Comparison of ENCODE assay signal across 8 cellular contexts in the genomic region with DNA sequence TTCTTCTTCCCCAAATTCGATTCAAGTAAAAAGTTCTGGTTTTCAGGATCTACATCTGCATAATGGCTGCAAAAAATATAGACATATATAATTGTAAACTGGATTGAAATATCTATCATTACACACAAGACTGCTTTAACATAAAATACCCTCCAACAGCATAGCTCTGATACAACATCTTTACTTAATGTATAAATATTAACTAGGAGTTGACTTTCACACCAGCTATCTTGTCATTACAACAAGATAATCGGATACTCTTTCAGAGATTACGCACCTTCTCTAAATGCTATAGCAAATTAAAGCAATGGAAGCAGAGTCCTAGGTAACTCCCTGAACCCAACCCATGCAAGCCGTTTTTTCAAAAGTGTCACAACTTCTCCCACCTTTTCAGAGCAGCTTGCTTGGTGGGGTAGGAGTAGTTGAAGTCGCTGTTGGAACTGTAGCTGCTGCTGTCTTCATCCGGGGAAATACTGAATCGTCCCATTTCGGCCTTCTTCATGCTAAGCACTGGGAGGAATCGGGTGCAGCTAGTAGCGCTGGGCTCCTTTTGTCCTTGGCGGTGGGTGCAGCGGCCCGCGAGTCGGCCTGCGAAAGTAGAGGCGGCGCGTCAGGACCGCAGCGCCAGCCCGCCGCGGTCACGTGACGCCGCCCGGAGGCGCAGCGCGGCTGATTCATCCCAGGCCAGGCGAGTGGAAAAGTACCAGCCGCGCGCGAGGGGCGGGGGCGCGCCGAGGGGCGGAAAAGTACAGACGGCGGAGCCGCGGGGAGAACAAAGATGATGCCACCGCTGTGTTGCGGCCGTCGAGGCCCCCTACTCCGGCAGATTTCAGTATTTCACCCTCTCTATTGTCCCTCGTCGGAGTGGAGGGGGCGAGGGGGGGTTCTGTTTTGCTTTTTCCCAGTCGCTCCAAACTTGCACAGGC. TPM values are rescaled to one million over a fixed set of nuclear protein-coding genes. Genes with fewer than 3 reads are reported as not detected.
A peak's percentile ranks its signal among the peaks of the same experiment; 100 is the strongest.
DNase-seq lines count a peak whose midpoint lies in the region; ATAC-seq and TF ChIP-seq lines count a peak whose summit lies in the region.

No MANE protein-coding gene starts in this region.

- no peaks in the 10 kb centered on the region for H3K27me3 Mint-ChIP-seq in central memory CD8-positive, alpha-beta T cell

- H3K9me3 Mint-ChIP-seq in central memory CD8-positive, alpha-beta T cell: no peaks in the 10 kb centered on the region

- H3K27me3 ChIP-seq in kidney epithelial cell (ENCODE audit: control insufficient read depth, insufficient read depth, low read length): no peaks in the 10 kb centered on the region

- peaks cover 67% of the 10 kb centered on the region for H3K36me3 Mint-ChIP-seq in central memory CD8-positive, alpha-beta T cell (ENCODE audit: insufficient read depth)

- peaks cover 61% of the 10 kb centered on the region for H3K4me1 Mint-ChIP-seq in central memory CD8-positive, alpha-beta T cell

- no peak for TF ChIP-seq CTCF in kidney epithelial cell (IDR thresholded peaks at IDR 0.05; ENCODE audit: insufficient read depth, low read length, poor library complexity, severe bottlenecking)

- peak; percentile 88 for DNase-seq in AG08396 (ENCODE audit: low spot score)
- DNase-seq in NCI-H2227 treated with DMSO at 0.1 percent for 48 hours (lab: John Stamatoyannopoulos, UW): peak; percentile 75
- DNase-seq in central memory CD8-positive, alpha-beta T cell (ENCODE audit: low spot score in 2 of 2): peak; percentile 77 to 86
- no peak for DNase-seq in kidney epithelial cell (ENCODE audit: low read depth)
- peak; percentile 87 to 92 for DNase-seq in stimulated activated CD4-positive, alpha-beta T cell treated with anti-CD3 and anti-CD28 coated beads, Interleukin-15, amount 100 ng/mL, for 48 hours (ENCODE audit: low read depth in 2 of 2)

- peak overlapping the region; percentile 96 for H3K4me3 ChIP-seq in kidney epithelial cell (ENCODE audit: low read depth, low read length)

- H3K36me3 ChIP-seq in kidney epithelial cell (ENCODE audit: control insufficient read depth, insufficient read depth, low read length): no peaks in the 10 kb centered on the region

- ATAC-seq in GM18907 (IDR thresholded peaks at IDR 0.05; ENCODE audit: unreplicated experiment) (peak; percentile 59), HG03108 (IDR thresholded peaks at IDR 0.05; ENCODE audit: unreplicated experiment) (peak; percentile 50)
- ATAC-seq in activated CD4-positive, CD25-positive, alpha-beta regulatory T cell treated with anti-CD3 and anti-CD28 coated beads, Interleukin-2, amount 50 U/mL, for 24 hours: peak; percentile 51 to 54
- peak; percentile 44 for ATAC-seq in central memory CD8-positive, alpha-beta T cell (replicated peaks; ENCODE audit: extremely low read depth, poor library complexity, severe bottlenecking)

- peak overlapping the region; percentile 93 for H3K4me3 Mint-ChIP-seq in central memory CD8-positive, alpha-beta T cell

- peak overlapping the region; percentile 100 for H3K27ac Mint-ChIP-seq in central memory CD8-positive, alpha-beta T cell (ENCODE audit: low read depth)

RNA-seq across cellular contexts. Expression of gene SLC38A2, which starts 1.5 kb away (rescaled TPM):
- total RNA-seq in kidney epithelial cell: 263 and 291 TPM in 2 replicates
